8 cellular contexts compared by ENCODE assay signal in genomic region chr19:15631817-15632216, GRCh38. TPM values are rescaled to one million over a fixed set of nuclear protein-coding genes. Genes with fewer than 3 reads are reported as not detected.
DNase-seq lines count a peak whose midpoint lies in the region; TF ChIP-seq lines count a peak whose summit lies in the region.

No MANE protein-coding gene starts in this region.

- no peaks in the 10 kb centered on the region for H3K4me1 ChIP-seq in SJCRH30

- TF ChIP-seq CTCF in AG04450 (IDR thresholded peaks at IDR 0.05; ENCODE audit: low read depth, low read length) (peak; percentile 31; the same call in 1 of the 2 replicates), GM12872 (IDR thresholded peaks at IDR 0.05; ENCODE audit: insufficient read depth, low read depth, low read length) (peak; percentile 44; the same call in 2 of the 3 replicates), GM10266 (IDR thresholded peaks at IDR 0.05; ENCODE audit: control insufficient read depth, insufficient read depth, low read depth, missing control alignments) (no peak)

- H3K36me3 ChIP-seq in SJCRH30, result no peaks in the 10 kb centered on the region

- H3K27ac ChIP-seq in AG04450 (ENCODE audit: low read depth, low read length), result no peak overlapping the region
- no peak overlapping the region for H3K27ac ChIP-seq in SJCRH30

- H3K9me3 ChIP-seq in AG04450 (ENCODE audit: control insufficient read depth, insufficient read depth, low read length), result peaks cover 5% of the 10 kb centered on the region; the same call in 1 of the 2 replicates
- no peaks in the 10 kb centered on the region for H3K9me3 ChIP-seq in SJCRH30 (replicated peaks)

- no peak for DNase-seq in AG04450 (ENCODE audit: low read depth, low spot score)
- DNase-seq in SJCRH30, result peak; percentile 45 to 52
- peak; percentile 44 to 64 for DNase-seq in erythroblast (lab: John Stamatoyannopoulos, UW)
- DNase-seq in GM10266 (ENCODE audit: extremely low spot score), result no peak
- no peak for DNase-seq in epidermal melanocyte (ENCODE audit: insufficient read length, low spot score)
- DNase-seq in globus pallidus (ENCODE audit: low spot score), result no peak
- DNase-seq in retina, result no peak

- CTCF ChIA-PET in AG04450 (lab: Charles Lee), result no interaction called here

- no peak for TF ChIP-seq POLR2A in erythroblast (IDR thresholded peaks at IDR 0.05; ENCODE audit: low read length)

- POLR2A ChIA-PET in AG04450 (lab: Yijun Ruan, JAX), result no interaction called here

- H3K4me3 ChIP-seq in AG04450 (ENCODE audit: low read depth, low read length) (no peak overlapping the region), SJCRH30 (no peak overlapping the region)

- H3K27me3 ChIP-seq in AG04450 (ENCODE audit: control insufficient read depth, insufficient read depth, low read length), result no peaks in the 10 kb centered on the region
- no peaks in the 10 kb centered on the region for H3K27me3 ChIP-seq in SJCRH30

RNA-seq across cellular contexts. Expression of gene CYP4F3, which starts 8.9 kb away (rescaled TPM):
- polyA plus RNA-seq in AG04450 (2011; rRNA removed), result 0.11 TPM in 1 of 2 replicates, not detected in the other
- polyA minus RNA-seq in AG04450 (2011; rRNA and poly(A)+ RNA removed), result not detected in 2 replicates
- not detected in 2 replicates for total RNA-seq in SJCRH30 (2014; rRNA removed; shearing (Covaris generic))

RNA-seq across cellular contexts. Expression of gene CYP4F8, which starts 16.8 kb away (rescaled TPM):
- not detected in 2 replicates for polyA plus RNA-seq in AG04450 (2011; rRNA removed)
- polyA minus RNA-seq in AG04450 (2011; rRNA and poly(A)+ RNA removed), result not detected in 2 replicates
- total RNA-seq in SJCRH30 (2014; rRNA removed; shearing (Covaris generic)), result not detected in 2 replicates

RNA-seq across cellular contexts. Expression of gene CYP4F12, which starts 41.1 kb away (rescaled TPM):
- not detected in 2 replicates for polyA plus RNA-seq in AG04450 (2011; rRNA removed)
- polyA minus RNA-seq in AG04450 (2011; rRNA and poly(A)+ RNA removed), result not detected in 2 replicates
- total RNA-seq in SJCRH30 (2014; rRNA removed; shearing (Covaris generic)), result not detected in 2 replicates

Comparison
In these comparisons a context has a peak if more than half of its experiments do, and no peak if none do; other contexts are left out.
1. DNase-seq: peak in SJCRH30 (2 of 2) and erythroblast (2 of 2); none in AG04450 (single experiment), GM10266 (single experiment), epidermal melanocyte (single experiment), globus pallidus (single experiment) and retina (single experiment).